10 cellular contexts compared by ENCODE assay signal in genomic region chr12:94157891-94158495, GRCh38. TPM values are rescaled to one million over a fixed set of nuclear protein-coding genes. Genes with fewer than 3 reads are reported as not detected.
DNase-seq lines count a peak whose midpoint lies in the region; ATAC-seq and TF ChIP-seq lines count a peak whose summit lies in the region.
"Had no signal": no experiment of that assay in that cellular context is flagged by ENCODE, and none has a peak within 500 bp of the region (broad histone marks: within the 10 kb centered on the region; RNA-seq: fewer than 3 reads in every experiment).

No MANE protein-coding gene starts in this region.

- no peaks in the 10 kb centered on the region for H3K27me3 Mint-ChIP-seq in activated naive CD4-positive, alpha-beta T cell treated with anti-CD3 and anti-CD28 coated beads for 36 hours (ENCODE audit: low read depth)
- H3K27me3 Mint-ChIP-seq in activated naive CD4-positive, alpha-beta T cell treated with anti-CD3 and anti-CD28 coated beads, Interleukin-2, amount 10 ng/mL, durations not matched to agents 7 days and 5 days: no peaks in the 10 kb centered on the region

- ATAC-seq in HG02938 (IDR thresholded peaks at IDR 0.05; ENCODE audit: unreplicated experiment) (peak; percentile 70), upper lobe of right lung (peak; percentile 59)

- H3K4me1 ChIP-seq in upper lobe of right lung: no peaks in the 10 kb centered on the region

- intact Hi-C loops in activated naive CD4-positive, alpha-beta T cell treated with anti-CD3 and anti-CD28 coated beads for 36 hours (cut with micrococcal nuclease): no loop called here
- intact Hi-C loops in upper lobe of right lung (cut with DNase I): no loop called here

- H3K27me3 ChIP-seq in upper lobe of right lung: no peaks in the 10 kb centered on the region
- H3K27me3 ChIP-seq in brain microvascular endothelial cell (replicated peaks): peaks cover 3% of the 10 kb centered on the region

- no peak overlapping the region for H3K4me3 ChIP-seq in upper lobe of right lung
- no peak overlapping the region for H3K4me3 ChIP-seq in foreskin fibroblast (ENCODE audit: low read depth in 1 of 2, low read length in 2 of 2)
- no peak overlapping the region for H3K4me3 ChIP-seq in brain microvascular endothelial cell (ENCODE audit: low read depth, low read length)
- H3K4me3 ChIP-seq: dorsolateral prefrontal cortex had no signal

- CTCF ChIA-PET in activated naive CD4-positive, alpha-beta T cell treated with anti-CD3 and anti-CD28 coated beads for 36 hours (lab: Charles Lee): interaction anchor here (0.7 to 0.9 kb wide), 2 partner anchors 8 to 292 kb away, joined by 3 read pairs; no protein-coding TSS in a partner anchor
- CTCF ChIA-PET in activated naive CD4-positive, alpha-beta T cell treated with anti-CD3 and anti-CD28 coated beads, Interleukin-2, amount 10 ng/mL, durations not matched to agents 7 days and 5 days (lab: Charles Lee): interaction anchor here (0.6 to 1.2 kb wide), 2 partner anchors 9 to 105 kb away, joined by 3 read pairs; partner anchors contain the start of gene PLXNC1

- no peaks in the 10 kb centered on the region for H3K36me3 Mint-ChIP-seq in activated naive CD4-positive, alpha-beta T cell treated with anti-CD3 and anti-CD28 coated beads for 36 hours (ENCODE audit: low read depth)
- H3K36me3 Mint-ChIP-seq in activated naive CD4-positive, alpha-beta T cell treated with anti-CD3 and anti-CD28 coated beads, Interleukin-2, amount 10 ng/mL, durations not matched to agents 7 days and 5 days: peaks cover 48% of the 10 kb centered on the region
- H3K36me3 Mint-ChIP-seq: mesothelial cell of epicardium had no signal

- no peaks in the 10 kb centered on the region for H3K9me3 Mint-ChIP-seq in activated naive CD4-positive, alpha-beta T cell treated with anti-CD3 and anti-CD28 coated beads for 36 hours
- H3K9me3 Mint-ChIP-seq in activated naive CD4-positive, alpha-beta T cell treated with anti-CD3 and anti-CD28 coated beads, Interleukin-2, amount 10 ng/mL, durations not matched to agents 7 days and 5 days: no peaks in the 10 kb centered on the region

- H3K36me3 ChIP-seq in upper lobe of right lung (no peaks in the 10 kb centered on the region), brain microvascular endothelial cell (replicated peaks) (no peaks in the 10 kb centered on the region)

- no peak overlapping the region for H3K4me3 Mint-ChIP-seq in activated naive CD4-positive, alpha-beta T cell treated with anti-CD3 and anti-CD28 coated beads for 36 hours
- no peak overlapping the region for H3K4me3 Mint-ChIP-seq in activated naive CD4-positive, alpha-beta T cell treated with anti-CD3 and anti-CD28 coated beads, Interleukin-2, amount 10 ng/mL, durations not matched to agents 7 days and 5 days
- H3K4me3 Mint-ChIP-seq: mesothelial cell of epicardium had no signal

- no peak for DNase-seq in activated naive CD4-positive, alpha-beta T cell treated with anti-CD3 and anti-CD28 coated beads for 36 hours
- DNase-seq in activated naive CD4-positive, alpha-beta T cell treated with anti-CD3 and anti-CD28 coated beads, Interleukin-2, amount 10 ng/mL, durations not matched to agents 7 days and 5 days: no peak
- DNase-seq in NCI-H69 (lab: John Stamatoyannopoulos, UW) (peak; percentile 90), upper lobe of right lung (no peak), foreskin fibroblast (no peak), SK-N-DZ (ENCODE audit: low spot score) (no peak), brain microvascular endothelial cell (no peak)
- DNase-seq: dorsolateral prefrontal cortex had no signal

- H3K27ac Mint-ChIP-seq in activated naive CD4-positive, alpha-beta T cell treated with anti-CD3 and anti-CD28 coated beads for 36 hours: peak overlapping the region; percentile 37
- H3K27ac Mint-ChIP-seq in activated naive CD4-positive, alpha-beta T cell treated with anti-CD3 and anti-CD28 coated beads, Interleukin-2, amount 10 ng/mL, durations not matched to agents 7 days and 5 days: no peak overlapping the region
- H3K27ac Mint-ChIP-seq: mesothelial cell of epicardium had no signal

- TF ChIP-seq CTCF in upper lobe of right lung (IDR thresholded peaks at IDR 0.05): no peak
- TF ChIP-seq CTCF in foreskin fibroblast (IDR thresholded peaks at IDR 0.05; ENCODE audit: low read depth, low read length): no peak
- TF ChIP-seq CTCF in brain microvascular endothelial cell (IDR thresholded peaks at IDR 0.05; ENCODE audit: low read depth, low read length, missing control alignments): no peak

- H3K27ac ChIP-seq in upper lobe of right lung (no peak overlapping the region), brain microvascular endothelial cell (no peak overlapping the region)
- H3K27ac ChIP-seq: dorsolateral prefrontal cortex had no signal

- H3K4me1 Mint-ChIP-seq in activated naive CD4-positive, alpha-beta T cell treated with anti-CD3 and anti-CD28 coated beads for 36 hours (ENCODE audit: low read depth): peaks cover 9% of the 10 kb centered on the region
- H3K4me1 Mint-ChIP-seq in activated naive CD4-positive, alpha-beta T cell treated with anti-CD3 and anti-CD28 coated beads, Interleukin-2, amount 10 ng/mL, durations not matched to agents 7 days and 5 days: peaks cover 27% of the 10 kb centered on the region
- H3K4me1 Mint-ChIP-seq: mesothelial cell of epicardium had no signal

- in situ Hi-C loops in brain microvascular endothelial cell (cut with HindIII; ENCODE audit: low pct_ligation_motif_present, low sequenced_read_pairs): no loop called here

- H3K9me3 ChIP-seq in upper lobe of right lung: no peaks in the 10 kb centered on the region

RNA-seq across cellular contexts. Expression of gene PLXNC1, which starts 9.6 kb away (rescaled TPM):
- 1 to 10 TPM; 3.6 to 4.0 TPM for total RNA-seq in activated naive CD4-positive, alpha-beta T cell treated with anti-CD3 and anti-CD28 coated beads for 36 hours
- total RNA-seq in upper lobe of right lung: 15.7 TPM
- polyA plus RNA-seq in SK-N-DZ (2014; cell fraction: cytosol; rRNA removed): 0.50 and 0.96 TPM in 2 replicates
- polyA plus RNA-seq in SK-N-DZ (2014; cell fraction: nucleus; rRNA removed): 0.95 and 1.1 TPM in 2 replicates
